8 cellular contexts compared by ENCODE assay signal in genomic region chr7:100837099-100837836, GRCh38. TPM values are rescaled to one million over a fixed set of nuclear protein-coding genes. Genes with fewer than 3 reads are reported as not detected.
DNase-seq lines count a peak whose midpoint lies in the region; ATAC-seq and TF ChIP-seq lines count a peak whose summit lies in the region.

No MANE protein-coding gene starts in this region.

- H3K79me2 ChIP-seq in neural progenitor cell (ENCODE audit: low read depth): no peaks in the 10 kb centered on the region

- H3K4me2 ChIP-seq in neural progenitor cell: peak overlapping the region; percentile 68

- no peak overlapping the region for H3K9ac ChIP-seq in neural progenitor cell

- H3K4me1 ChIP-seq in foreskin keratinocyte: no peaks in the 10 kb centered on the region
- peaks cover 25% of the 10 kb centered on the region for H3K4me1 ChIP-seq in neural progenitor cell

- peak overlapping the region; percentile 94 for H3K27ac Mint-ChIP-seq in neural progenitor cell
- peak overlapping the region; percentile 70 for H3K27ac Mint-ChIP-seq in stimulated activated naive CD8-positive, alpha-beta T cell treated with anti-CD3 and anti-CD28 coated beads, Interleukin-15, Interleukin-2, amounts not matched to agents 100 ng/mL and 50 ng/mL, for 24 hours

- H3K27ac ChIP-seq in foreskin keratinocyte (peak overlapping the region; percentile 59), neural progenitor cell (peak overlapping the region; percentile 94)

- peaks cover 4% of the 10 kb centered on the region for H3K27me3 Mint-ChIP-seq in neural progenitor cell (ENCODE audit: insufficient read depth, low read depth)
- no peaks in the 10 kb centered on the region for H3K27me3 Mint-ChIP-seq in stimulated activated naive CD8-positive, alpha-beta T cell treated with anti-CD3 and anti-CD28 coated beads, Interleukin-15, Interleukin-2, amounts not matched to agents 100 ng/mL and 50 ng/mL, for 24 hours

- H3K36me3 Mint-ChIP-seq in neural progenitor cell: no peaks in the 10 kb centered on the region
- no peaks in the 10 kb centered on the region for H3K36me3 Mint-ChIP-seq in stimulated activated naive CD8-positive, alpha-beta T cell treated with anti-CD3 and anti-CD28 coated beads, Interleukin-15, Interleukin-2, amounts not matched to agents 100 ng/mL and 50 ng/mL, for 24 hours (ENCODE audit: low read depth)

- ATAC-seq in GM18517 (IDR thresholded peaks at IDR 0.05; ENCODE audit: unreplicated experiment) (peak; percentile 61), foreskin keratinocyte (peak; percentile 74)

- no peaks in the 10 kb centered on the region for H4K20me1 ChIP-seq in neural progenitor cell (ENCODE audit: low read depth)

- H3F3A ChIP-seq in neural progenitor cell (ENCODE audit: low read depth): peaks cover 50% of the 10 kb centered on the region

- peaks cover 36% of the 10 kb centered on the region for H3K4me1 Mint-ChIP-seq in neural progenitor cell
- H3K4me1 Mint-ChIP-seq in stimulated activated naive CD8-positive, alpha-beta T cell treated with anti-CD3 and anti-CD28 coated beads, Interleukin-15, Interleukin-2, amounts not matched to agents 100 ng/mL and 50 ng/mL, for 24 hours (ENCODE audit: low read depth): peaks cover 15% of the 10 kb centered on the region

- H3K9me3 ChIP-seq in neural progenitor cell (ENCODE audit: low read depth): no peaks in the 10 kb centered on the region

- peak overlapping the region; percentile 43 for H3K4me3 ChIP-seq in neural progenitor cell

- H3K36me3 ChIP-seq in neural progenitor cell: no peaks in the 10 kb centered on the region

- H2AFZ ChIP-seq in neural progenitor cell (replicated peaks): no peak overlapping the region

- no peaks in the 10 kb centered on the region for H3K9me3 Mint-ChIP-seq in neural progenitor cell
- H3K9me3 Mint-ChIP-seq in stimulated activated naive CD8-positive, alpha-beta T cell treated with anti-CD3 and anti-CD28 coated beads, Interleukin-15, Interleukin-2, amounts not matched to agents 100 ng/mL and 50 ng/mL, for 24 hours: no peaks in the 10 kb centered on the region

- H3K4me3 Mint-ChIP-seq in neural progenitor cell: peak overlapping the region; percentile 82
- H3K4me3 Mint-ChIP-seq in stimulated activated naive CD8-positive, alpha-beta T cell treated with anti-CD3 and anti-CD28 coated beads, Interleukin-15, Interleukin-2, amounts not matched to agents 100 ng/mL and 50 ng/mL, for 24 hours: peak overlapping the region; percentile 58

- no peaks in the 10 kb centered on the region for H3K27me3 ChIP-seq in foreskin keratinocyte
- H3K27me3 ChIP-seq in neural progenitor cell: no peaks in the 10 kb centered on the region

- DNase-seq in HT1080 (ENCODE audit: low read depth) (peak; percentile 92), SHP77 (lab: John Stamatoyannopoulos, UW) (peak; percentile 82 to 84), foreskin keratinocyte (peak; percentile 67 to 88), neural progenitor cell (ENCODE audit: low spot score) (peak; percentile 96), NK-92 (lab: John Stamatoyannopoulos, UW; ENCODE audit: unreplicated experiment) (no peak)
- DNase-seq in activated naive CD4-positive, alpha-beta T cell (lab: John Stamatoyannopoulos, UW): peak; percentile 27 to 69 (median 46)

- no peak for TF ChIP-seq CTCF in foreskin keratinocyte (conservative IDR thresholded peaks at IDR 0.05)
- TF ChIP-seq CTCF in neural progenitor cell (IDR thresholded peaks at IDR 0.05): no peak

RNA-seq across cellular contexts. Expression of gene EPHB4, which starts 9.9 kb away (rescaled TPM):
- total RNA-seq in HT1080 (2014; rRNA removed; shearing (Covaris generic)): 37.1 and 39.4 TPM in 2 replicates
- polyA plus RNA-seq in HT1080 (2015; cell fraction: cytosol; rRNA removed): 15.9 and 16.2 TPM in 2 replicates
- polyA plus RNA-seq in HT1080 (2015; cell fraction: nucleus; rRNA removed): 24.5 and 26.2 TPM in 2 replicates
- total RNA-seq in foreskin keratinocyte (94.3 and 98.0 TPM in 2 replicates), neural progenitor cell (ENCODE audit: low replicate concordance) (66.5 and 106 TPM in 2 replicates)
- polyA plus RNA-seq in foreskin keratinocyte: 53.5 and 55.4 TPM in 2 replicates

RNA-seq across cellular contexts. Expression of gene SLC12A9, which starts 15.2 kb away (rescaled TPM):
- 19.9 and 27.4 TPM in 2 replicates for total RNA-seq in HT1080 (2014; rRNA removed; shearing (Covaris generic))
- polyA plus RNA-seq in HT1080 (2015; cell fraction: cytosol; rRNA removed): 11.5 and 12.0 TPM in 2 replicates
- 45.7 and 48.0 TPM in 2 replicates for polyA plus RNA-seq in HT1080 (2015; cell fraction: nucleus; rRNA removed)
- 18.2 and 18.3 TPM in 2 replicates for total RNA-seq in foreskin keratinocyte
- 17.1 and 17.4 TPM in 2 replicates for polyA plus RNA-seq in foreskin keratinocyte
- total RNA-seq in neural progenitor cell (ENCODE audit: low replicate concordance): 3.5 and 18.6 TPM in 2 replicates

RNA-seq across cellular contexts. Expression of gene TRIP6, which starts 29.9 kb away (rescaled TPM):
- total RNA-seq in HT1080 (2014; rRNA removed; shearing (Covaris generic)): 164 and 171 TPM in 2 replicates
- 178 and 186 TPM in 2 replicates for polyA plus RNA-seq in HT1080 (2015; cell fraction: cytosol; rRNA removed)
- 209 and 215 TPM in 2 replicates for polyA plus RNA-seq in HT1080 (2015; cell fraction: nucleus; rRNA removed)
- 161 and 162 TPM in 2 replicates for total RNA-seq in foreskin keratinocyte
- polyA plus RNA-seq in foreskin keratinocyte: 190 and 192 TPM in 2 replicates
- total RNA-seq in neural progenitor cell (ENCODE audit: low replicate concordance): 14.9 and 49.5 TPM in 2 replicates

RNA-seq across cellular contexts. Expression of gene SRRT, which starts 37.6 kb away (rescaled TPM):
- total RNA-seq in HT1080 (2014; rRNA removed; shearing (Covaris generic)): 119 and 127 TPM in 2 replicates
- 75.3 and 80.4 TPM in 2 replicates for polyA plus RNA-seq in HT1080 (2015; cell fraction: cytosol; rRNA removed)
- 324 and 334 TPM in 2 replicates for polyA plus RNA-seq in HT1080 (2015; cell fraction: nucleus; rRNA removed)
- total RNA-seq in foreskin keratinocyte: 96.0 and 120 TPM in 2 replicates
- polyA plus RNA-seq in foreskin keratinocyte: 97.9 and 113 TPM in 2 replicates
- 60.4 and 108 TPM in 2 replicates for total RNA-seq in neural progenitor cell (ENCODE audit: low replicate concordance)

RNA-seq across cellular contexts. Expression of gene UFSP1, which starts 52.2 kb away (rescaled TPM):
- total RNA-seq in HT1080 (2014; rRNA removed; shearing (Covaris generic)): 7.4 and 8.9 TPM in 2 replicates
- 5.6 and 6.6 TPM in 2 replicates for polyA plus RNA-seq in HT1080 (2015; cell fraction: cytosol; rRNA removed)
- polyA plus RNA-seq in HT1080 (2015; cell fraction: nucleus; rRNA removed): 4.8 and 5.2 TPM in 2 replicates
- total RNA-seq in foreskin keratinocyte (1.9 and 2.0 TPM in 2 replicates), neural progenitor cell (ENCODE audit: low replicate concordance) (4.0 TPM in 1 of 2 replicates, not detected in the other)
- polyA plus RNA-seq in foreskin keratinocyte: 2.0 and 2.1 TPM in 2 replicates
